ENCODE assay signal across 21 cellular contexts in genomic region chr13:40559915-40560314, GRCh38.
DNase-seq lines count a peak whose midpoint lies in the region; ATAC-seq, FAIRE-seq and TF ChIP-seq lines count a peak whose summit lies in the region.
"Had no signal": no experiment of that assay in that cellular context is flagged by ENCODE, and none has a peak within 500 bp of the region (broad histone marks: within the 10 kb centered on the region; RNA-seq: fewer than 3 reads in every experiment).

No MANE protein-coding gene starts in this region.

- CTCF ChIA-PET in activated naive CD4-positive, alpha-beta T cell treated with anti-CD3 and anti-CD28 coated beads, Interleukin-2, amount 10 ng/mL, durations not matched to agents 7 days and 5 days (lab: Charles Lee), result no interaction called here

- peaks cover 85 to 88% of the 10 kb centered on the region in 2 donors for H3K4me1 ChIP-seq in gastrocnemius medialis

- H3K4me1 Mint-ChIP-seq in activated naive CD4-positive, alpha-beta T cell treated with anti-CD3 and anti-CD28 coated beads, Interleukin-2, amount 50 U/mL, for 24 hours, result peaks cover 95% of the 10 kb centered on the region
- peaks cover 52% of the 10 kb centered on the region for H3K4me1 Mint-ChIP-seq in activated naive CD4-positive, alpha-beta T cell treated with anti-CD3 and anti-CD28 coated beads, Interleukin-2, amount 10 ng/mL, durations not matched to agents 7 days and 5 days
- peaks cover 59% of the 10 kb centered on the region for H3K4me1 Mint-ChIP-seq in T-helper 17 cell

- TF ChIP-seq POLR2A in gastrocnemius medialis (IDR thresholded peaks at IDR 0.05), result no peak

- no peaks in the 10 kb centered on the region for H3K27me3 Mint-ChIP-seq in activated naive CD4-positive, alpha-beta T cell treated with anti-CD3 and anti-CD28 coated beads, Interleukin-2, amount 50 U/mL, for 24 hours
- H3K27me3 Mint-ChIP-seq in activated naive CD4-positive, alpha-beta T cell treated with anti-CD3 and anti-CD28 coated beads, Interleukin-2, amount 10 ng/mL, durations not matched to agents 7 days and 5 days, result no peaks in the 10 kb centered on the region
- H3K27me3 Mint-ChIP-seq in T-helper 17 cell, result no peaks in the 10 kb centered on the region
- H3K27me3 Mint-ChIP-seq: CD8-positive, alpha-beta memory T cell; IgD-negative memory B cell had no signal

- no peak overlapping the region for H3K4me3 ChIP-seq in gastrocnemius medialis
- H3K4me3 ChIP-seq: BLaER1, GM23248 had no signal

- intact Hi-C loops in left colon (cut with DNase I, micrococcal nuclease) (no loop called here), gastrocnemius medialis (cut with DNase I; ENCODE audit: low total_unique reads) (no loop called here)

- peaks cover 3 to 27% of the 10 kb centered on the region in 2 donors for H3K36me3 ChIP-seq in gastrocnemius medialis

- H3K27me3 ChIP-seq in gastrocnemius medialis, result no peaks in the 10 kb centered on the region
- H3K27me3 ChIP-seq: BLaER1 had no signal

- DNase-seq in activated naive CD4-positive, alpha-beta T cell treated with anti-CD3 and anti-CD28 coated beads, Interleukin-2, amount 10 ng/mL, durations not matched to agents 7 days and 5 days, result no peak
- DNase-seq in T-helper 17 cell (no peak), left colon (no peak), gastrocnemius medialis (no peak), RCC 7860 (ENCODE audit: low spot score) (no peak)
- DNase-seq in stimulated activated CD4-positive, alpha-beta T cell treated with anti-CD3 and anti-CD28 coated beads, Interleukin-1b, Interleukin-23, amount 100 ng/mL, for 48 hours, result no peak
- DNase-seq: 8988T; CD8-positive, alpha-beta memory T cell; COR-L47; DMS79; GDM1; GM23248; HCEC 1CT had no signal

- H3K27ac Mint-ChIP-seq in activated naive CD4-positive, alpha-beta T cell treated with anti-CD3 and anti-CD28 coated beads, Interleukin-2, amount 50 U/mL, for 24 hours, result peak overlapping the region; percentile 51
- no peak overlapping the region for H3K27ac Mint-ChIP-seq in activated naive CD4-positive, alpha-beta T cell treated with anti-CD3 and anti-CD28 coated beads, Interleukin-2, amount 10 ng/mL, durations not matched to agents 7 days and 5 days
- H3K27ac Mint-ChIP-seq in T-helper 17 cell, result peak overlapping the region; percentile 51

- in situ Hi-C loops in gastrocnemius medialis (cut with MboI; ENCODE audit: low sequenced_read_pairs in 4 of 4), result no loop called here

- H3K4me3 Mint-ChIP-seq in activated naive CD4-positive, alpha-beta T cell treated with anti-CD3 and anti-CD28 coated beads, Interleukin-2, amount 50 U/mL, for 24 hours, result no peak overlapping the region
- H3K4me3 Mint-ChIP-seq in activated naive CD4-positive, alpha-beta T cell treated with anti-CD3 and anti-CD28 coated beads, Interleukin-2, amount 10 ng/mL, durations not matched to agents 7 days and 5 days, result no peak overlapping the region
- no peak overlapping the region for H3K4me3 Mint-ChIP-seq in T-helper 17 cell
- H3K4me3 Mint-ChIP-seq: CD8-positive, alpha-beta memory T cell; IgD-negative memory B cell had no signal

- H3K36me3 Mint-ChIP-seq in activated naive CD4-positive, alpha-beta T cell treated with anti-CD3 and anti-CD28 coated beads, Interleukin-2, amount 50 U/mL, for 24 hours, result peaks cover 29% of the 10 kb centered on the region
- peaks cover 52% of the 10 kb centered on the region for H3K36me3 Mint-ChIP-seq in activated naive CD4-positive, alpha-beta T cell treated with anti-CD3 and anti-CD28 coated beads, Interleukin-2, amount 10 ng/mL, durations not matched to agents 7 days and 5 days
- no peaks in the 10 kb centered on the region for H3K36me3 Mint-ChIP-seq in T-helper 17 cell (ENCODE audit: low read depth)

- peak overlapping the region in 3 of 4 donors; percentile 72 to 78 (median 75) for H3K27ac ChIP-seq in gastrocnemius medialis
- H3K27ac ChIP-seq: BLaER1, GM23248 had no signal

- ATAC-seq in T-helper 17 cell (no peak), left colon (peak; percentile 54), gastrocnemius medialis (no peak), HG02623 (IDR thresholded peaks at IDR 0.05; ENCODE audit: unreplicated experiment) (no peak)
- ATAC-seq: HepG2 had no signal

- H3K9me3 ChIP-seq in T-helper 17 cell (ENCODE audit: control insufficient read depth, low read length, poor library complexity, severe bottlenecking), result no peaks in the 10 kb centered on the region
- H3K9me3 ChIP-seq in gastrocnemius medialis, result no peaks in the 10 kb centered on the region

- TF ChIP-seq CTCF in gastrocnemius medialis (IDR thresholded peaks at IDR 0.05 in 4 of 5, conservative IDR thresholded peaks at IDR 0.05 in 1 of 5), result no peak

- peaks cover 4% of the 10 kb centered on the region for H3K9me3 Mint-ChIP-seq in activated naive CD4-positive, alpha-beta T cell treated with anti-CD3 and anti-CD28 coated beads, Interleukin-2, amount 50 U/mL, for 24 hours
- H3K9me3 Mint-ChIP-seq in activated naive CD4-positive, alpha-beta T cell treated with anti-CD3 and anti-CD28 coated beads, Interleukin-2, amount 10 ng/mL, durations not matched to agents 7 days and 5 days, result peaks cover 2% of the 10 kb centered on the region
- H3K9me3 Mint-ChIP-seq: CD8-positive, alpha-beta memory T cell had no signal

- no peak for FAIRE-seq in RCC 7860 (lab: Jason Lieb, UNC)
- FAIRE-seq: D721Med, GM12892, GM18507, HepG2 had no signal
